2 cellular contexts compared by ENCODE assay signal in genomic region chr3:46604127-46604526, GRCh38.
TF ChIP-seq lines count a peak whose summit lies in the region.

No MANE protein-coding gene starts in this region.

TF ChIP-seq in GM23338, 12 proteins besides CTCF, POLR2A, EP300 and RAD21:
- TF ChIP-seq EZH2 (IDR thresholded peaks at IDR 0.05; ENCODE audit: low read depth, unreplicated experiment) (no peak), ZNF114 (CRISPR knock-in tag; IDR thresholded peaks at IDR 0.05) (no peak), ZNF331 (CRISPR knock-in tag; IDR thresholded peaks at IDR 0.05; ENCODE audit: low read depth) (no peak), EZH2phosphoT487 (IDR thresholded peaks at IDR 0.05; ENCODE audit: unreplicated experiment) (no peak)

TF ChIP-seq in K562, 482 proteins besides CTCF, POLR2A, EP300 and RAD21:
- TF ChIP-seq ATF7 (IDR thresholded peaks at IDR 0.05) = no peak
- no peak for TF ChIP-seq LCOR (CRISPR knock-in tag; IDR thresholded peaks at IDR 0.05)
- no peak for TF ChIP-seq HMG20A (CRISPR knock-in tag; conservative IDR thresholded peaks at IDR 0.05)
- TF ChIP-seq ZNF277 (CRISPR knock-in tag; IDR thresholded peaks at IDR 0.05; ENCODE audit: borderline replicate concordance) = no peak
- TF ChIP-seq ZFP1 (CRISPR knock-in tag; IDR thresholded peaks at IDR 0.05) = no peak
- TF ChIP-seq ZNF175 (CRISPR knock-in tag; IDR thresholded peaks at IDR 0.05; ENCODE audit: low read depth) = 0 out of 2 replicates have a peak, but pooled peaks have one; percentile 10
- TF ChIP-seq CEBPG (CRISPR knock-in tag; IDR thresholded peaks at IDR 0.05) = no peak
- 0 out of 4 replicates have a peak, but pooled peaks of 1 of the 2 experiments have one; percentile 12 for TF ChIP-seq CEBPG (tag; conservative IDR thresholded peaks at IDR 0.05 in 1 of 2, IDR thresholded peaks at IDR 0.05 in 1 of 2)
- TF ChIP-seq ZNF766 (CRISPR knock-in tag; conservative IDR thresholded peaks at IDR 0.05) = 0 out of 2 replicates have a peak, but pooled peaks have one; percentile 5
- TF ChIP-seq ZNF324 (CRISPR knock-in tag; IDR thresholded peaks at IDR 0.05) = no peak
- TF ChIP-seq SMC3 (conservative IDR thresholded peaks at IDR 0.05; ENCODE audit: insufficient read depth, low read depth, low read length) = no peak
- no peak for TF ChIP-seq PHF20 (IDR thresholded peaks at IDR 0.05; ENCODE audit: partially characterized antibody)
- TF ChIP-seq KLF10 (CRISPR knock-in tag; IDR thresholded peaks at IDR 0.05) = no peak
- TF ChIP-seq IRF1 (CRISPR knock-in tag; IDR thresholded peaks at IDR 0.05; ENCODE audit: borderline replicate concordance) = no peak
- no peak for TF ChIP-seq KAT2B (IDR thresholded peaks at IDR 0.05; ENCODE audit: low read depth, low read length)
- no peak for TF ChIP-seq KAT7 (CRISPR knock-in tag; IDR thresholded peaks at IDR 0.05; ENCODE audit: borderline replicate concordance)
- no peak for TF ChIP-seq RNF2 (IDR thresholded peaks at IDR 0.05)
TF ChIP-seq in K562: peak in this region for 3.
